Comparison of ENCODE assay signal across 20 cellular contexts in the genomic region with DNA sequence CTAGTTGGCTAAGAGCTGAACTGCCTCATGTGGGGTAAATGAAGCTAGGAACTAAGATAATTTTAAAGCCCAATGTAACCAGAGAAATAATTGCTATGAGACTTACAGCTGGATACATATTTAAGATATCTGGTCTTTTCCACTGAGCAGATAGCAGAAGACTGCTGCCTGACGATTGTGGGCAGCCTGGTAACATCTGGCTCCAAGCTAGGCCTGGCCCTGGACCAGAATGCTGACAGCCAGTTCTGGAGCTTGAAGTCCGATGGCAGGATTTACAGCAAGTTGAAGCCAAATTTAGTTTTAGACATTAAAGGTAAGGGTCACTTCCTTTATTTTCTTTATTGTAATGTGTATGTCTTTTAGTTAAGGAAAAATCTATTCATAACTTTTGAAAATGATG.
A peak's percentile ranks its signal among the peaks of the same experiment; 100 is the strongest.
DNase-seq lines count a peak whose midpoint lies in the region; ATAC-seq and TF ChIP-seq lines count a peak whose summit lies in the region.
"Had no signal": no experiment of that assay in that cellular context is flagged by ENCODE, and none has a peak within 500 bp of the region (broad histone marks: within the 10 kb centered on the region; RNA-seq: fewer than 3 reads in every experiment).

No MANE protein-coding gene starts in this region.

- H2BK5ac ChIP-seq in mesenchymal stem cell (ENCODE audit: low read depth, low read length, poor library complexity, severe bottlenecking): no peak overlapping the region

- H3K4me3 ChIP-seq in mesenchymal stem cell (ENCODE audit: insufficient read depth in 1 of 2, low read depth in 1 of 2, low read length in 2 of 2): no peak overlapping the region
- H3K4me3 ChIP-seq: GM12878 had no signal

- H3K79me1 ChIP-seq in mesenchymal stem cell (replicated peaks; ENCODE audit: low read length, poor library complexity, severe bottlenecking): no peaks in the 10 kb centered on the region

- no peak overlapping the region for H2BK120ac ChIP-seq in mesenchymal stem cell (ENCODE audit: low read depth, low read length)

- H3K27me3 Mint-ChIP-seq in activated T-cell treated with anti-CD3 and anti-CD28 coated beads, Interleukin-2, amount 50 U/mL, for 24 hours: no peaks in the 10 kb centered on the region
- H3K27me3 Mint-ChIP-seq in IgD-negative memory B cell (no peaks in the 10 kb centered on the region), endothelial cell (ENCODE audit: unreplicated experiment) (no peaks in the 10 kb centered on the region)
- H3K27me3 Mint-ChIP-seq: CD8-positive, alpha-beta memory T cell had no signal

- no peak overlapping the region for H3K18ac ChIP-seq in mesenchymal stem cell (ENCODE audit: low read depth in 1 of 2, low read length in 2 of 2)

- H3K4me1 ChIP-seq in mesenchymal stem cell (ENCODE audit: control insufficient read depth, insufficient read depth, low read depth, low read length): no peaks in the 10 kb centered on the region

- no peak overlapping the region for H3K14ac ChIP-seq in mesenchymal stem cell (ENCODE audit: low read length in 2 of 2)

- no peak overlapping the region for H4K8ac ChIP-seq in mesenchymal stem cell (ENCODE audit: low read length)

- no peak overlapping the region for H2AFZ ChIP-seq in mesenchymal stem cell (ENCODE audit: low read depth, low read length)

- no peaks in the 10 kb centered on the region for H3K27me3 ChIP-seq in mesenchymal stem cell (ENCODE audit: control insufficient read depth in 1 of 2, insufficient read depth in 1 of 2, low read length in 2 of 2)

- no peak for TF ChIP-seq CTCF in endothelial cell (IDR thresholded peaks at IDR 0.05; ENCODE audit: unreplicated experiment)

- no peak overlapping the region for H2AK5ac ChIP-seq in mesenchymal stem cell (ENCODE audit: low read length, severe bottlenecking)

- H2BK15ac ChIP-seq in mesenchymal stem cell (ENCODE audit: low read depth, poor library complexity, severe bottlenecking): no peak overlapping the region

- H3K9me3 ChIP-seq in mesenchymal stem cell (ENCODE audit: control insufficient read depth, low read length): no peaks in the 10 kb centered on the region

- H3K9ac ChIP-seq in mesenchymal stem cell (ENCODE audit: low read length): peak overlapping the region; percentile 41

- WGBS in mesenchymal stem cell: 95% methylated on average over 2 of the region's 2 CpGs

- no peak overlapping the region for H3K4me3 Mint-ChIP-seq in activated T-cell treated with anti-CD3 and anti-CD28 coated beads, Interleukin-2, amount 50 U/mL, for 24 hours
- no peak overlapping the region for H3K4me3 Mint-ChIP-seq in IgD-negative memory B cell
- no peak overlapping the region for H3K4me3 Mint-ChIP-seq in endothelial cell (ENCODE audit: unreplicated experiment)
- H3K4me3 Mint-ChIP-seq: CD8-positive, alpha-beta memory T cell had no signal

- H3K4me2 ChIP-seq in mesenchymal stem cell (ENCODE audit: low read length, poor library complexity, severe bottlenecking): no peak overlapping the region

- peaks cover 92% of the 10 kb centered on the region for H3K36me3 Mint-ChIP-seq in activated T-cell treated with anti-CD3 and anti-CD28 coated beads, Interleukin-2, amount 50 U/mL, for 24 hours (ENCODE audit: low read depth)
- H3K36me3 Mint-ChIP-seq in IgD-negative memory B cell (no peaks in the 10 kb centered on the region), endothelial cell (ENCODE audit: low read depth, unreplicated experiment) (no peaks in the 10 kb centered on the region)

- H3K36me3 ChIP-seq in mesenchymal stem cell (ENCODE audit: control insufficient read depth in 1 of 2, insufficient read depth in 2 of 2, low read depth in 1 of 2, low read length in 2 of 2): peaks cover 0 to 75% of the 10 kb centered on the region in 2 experiments

- H3K4me1 Mint-ChIP-seq in activated T-cell treated with anti-CD3 and anti-CD28 coated beads, Interleukin-2, amount 50 U/mL, for 24 hours (ENCODE audit: low read depth): peaks cover 36% of the 10 kb centered on the region
- H3K4me1 Mint-ChIP-seq in IgD-negative memory B cell (peaks cover 7 to 8% (median 8%) of the 10 kb centered on the region in 3 donors), endothelial cell (ENCODE audit: unreplicated experiment) (peaks cover 5% of the 10 kb centered on the region)

- DNase-seq in activated T-cell treated with anti-CD3 and anti-CD28 coated beads, Interleukin-2, amount 50 U/mL, for 24 hours: no peak
- no peak for DNase-seq in activated T-cell treated with anti-CD3 and anti-CD28 coated beads for 4 hours
- DNase-seq in epithelial cell of prostate (ENCODE audit: low read depth, low spot score): no peak
- DNase-seq in mesenchymal stem cell: no peak
- DNase-seq in endothelial cell (ENCODE audit: low spot score): no peak
- no peak for DNase-seq in NCI-H1105 treated with DMSO at 0.1 percent for 48 hours (lab: John Stamatoyannopoulos, UW)
- DNase-seq: 8988T; CD8-positive, alpha-beta memory T cell; DND-41; GDM1; MV-4-11; NCI-H1436; NCI-H2029 treated with DMSO at 0.1 percent for 48 hours; NCI-H2171 treated with DMSO at 0.1 percent for 48 hours; NCI-H748 treated with DMSO at 0.1 percent for 48 hours; RPMI8226 had no signal

- no peak for ATAC-seq in HG03280 (IDR thresholded peaks at IDR 0.05; ENCODE audit: unreplicated experiment)
- ATAC-seq: GM12878, HCT116 had no signal

- H3K27ac ChIP-seq in epithelial cell of prostate (peak overlapping the region; percentile 5), mesenchymal stem cell (ENCODE audit: low read length, poor library complexity, severe bottlenecking) (no peak overlapping the region)

- H3K27ac Mint-ChIP-seq in activated T-cell treated with anti-CD3 and anti-CD28 coated beads, Interleukin-2, amount 50 U/mL, for 24 hours: peak overlapping the region; percentile 23
- H3K27ac Mint-ChIP-seq in IgD-negative memory B cell: peak overlapping the region in 2 of 3 donors; percentile 33 to 45
- H3K27ac Mint-ChIP-seq in endothelial cell (ENCODE audit: unreplicated experiment): no peak overlapping the region

- no peak overlapping the region for H2BK12ac ChIP-seq in mesenchymal stem cell (ENCODE audit: low read length in 2 of 2)

- H3K23ac ChIP-seq in mesenchymal stem cell (ENCODE audit: low read length in 2 of 2): no peak overlapping the region

- no peak overlapping the region for H4K91ac ChIP-seq in mesenchymal stem cell (ENCODE audit: low read length)

- H3K9me3 Mint-ChIP-seq in activated T-cell treated with anti-CD3 and anti-CD28 coated beads, Interleukin-2, amount 50 U/mL, for 24 hours: no peaks in the 10 kb centered on the region
- H3K9me3 Mint-ChIP-seq in IgD-negative memory B cell (no peaks in the 10 kb centered on the region), endothelial cell (ENCODE audit: unreplicated experiment) (no peaks in the 10 kb centered on the region)
- H3K9me3 Mint-ChIP-seq: CD8-positive, alpha-beta memory T cell had no signal

- no peak overlapping the region for H3K4ac ChIP-seq in mesenchymal stem cell (ENCODE audit: low read depth in 1 of 2, low read length in 2 of 2)
